Comparison of ENCODE assay signal across 8 cellular contexts in genomic region chr4:103098746-103099421, GRCh38. TPM values are rescaled to one million over a fixed set of nuclear protein-coding genes. Genes with fewer than 3 reads are reported as not detected.
DNase-seq lines count a peak whose midpoint lies in the region; ATAC-seq and TF ChIP-seq lines count a peak whose summit lies in the region.
"Had no signal": no experiment of that assay in that cellular context is flagged by ENCODE, and none has a peak within 500 bp of the region (broad histone marks: within the 10 kb centered on the region; RNA-seq: fewer than 3 reads in every experiment).

No MANE protein-coding gene starts in this region.

- peak; percentile 53 for ATAC-seq in left lung
- ATAC-seq in HG03159 (IDR thresholded peaks at IDR 0.05; ENCODE audit: unreplicated experiment): no peak

- no peaks in the 10 kb centered on the region for H4K20me1 ChIP-seq in Karpas-422 (ENCODE audit: insufficient read depth, low read depth, low read length)

- H3K27me3 ChIP-seq in Karpas-422 (ENCODE audit: low read length) (no peaks in the 10 kb centered on the region), breast epithelium (no peaks in the 10 kb centered on the region), left lung (no peaks in the 10 kb centered on the region), suprapubic skin (no peaks in the 10 kb centered on the region)

- whole genome bisulfite sequencing in suprapubic skin: 6% methylated on average over 4 of the region's 4 CpGs

- H2AFZ ChIP-seq in Karpas-422 (ENCODE audit: low read length): peak overlapping the region; percentile 41

- peak overlapping the region; percentile 67 for H3K9ac ChIP-seq in Karpas-422 (ENCODE audit: low read length)

- intact Hi-C loops in breast epithelium (cut with DNase I; ENCODE audit: low total_unique reads) (no loop called here), left lung (cut with DNase I) (no loop called here)

- H3K4me2 ChIP-seq in Karpas-422 (ENCODE audit: low read depth, low read length, poor library complexity, severe bottlenecking): peak overlapping the region; percentile 89

- H3K79me2 ChIP-seq in Karpas-422 (ENCODE audit: low read length): peaks cover 6% of the 10 kb centered on the region; the same call in 1 of the 2 replicates

- H3K4me3 ChIP-seq in Karpas-422 (ENCODE audit: low read length) (peak overlapping the region; percentile 66), breast epithelium (peak overlapping the region; percentile 43 to 59 (median 52)), left lung (peak overlapping the region; percentile 25 to 46), suprapubic skin (peak overlapping the region; percentile 54)

- TF ChIP-seq POLR2A in breast epithelium (IDR thresholded peaks at IDR 0.05) (no peak), suprapubic skin (IDR thresholded peaks at IDR 0.05) (no peak)

- no peaks in the 10 kb centered on the region for H3K9me2 ChIP-seq in Karpas-422 (replicated peaks; ENCODE audit: insufficient read depth, low read length)

- DNase-seq in Karpas-422: no peak
- no peak for DNase-seq in breast epithelium (ENCODE audit: low spot score in 2 of 2)
- DNase-seq in left lung: no peak
- no peak for DNase-seq in suprapubic skin (ENCODE audit: low spot score in 2 of 2)
- no peak for DNase-seq in activated CD4-positive, CD25-positive, alpha-beta regulatory T cell treated with anti-CD3 and anti-CD28 coated beads, Interleukin-2, amount 50 U/mL, for 72 hours
- no peak for DNase-seq in HuH-7 (ENCODE audit: low spot score)

- H3K4me1 ChIP-seq in Karpas-422 (ENCODE audit: low read length) (peaks cover 27% of the 10 kb centered on the region), breast epithelium (peaks cover 0 to 3% of the 10 kb centered on the region in 2 donors), left lung (peaks cover 0 to 11% of the 10 kb centered on the region in 2 donors), suprapubic skin (peaks cover 19% of the 10 kb centered on the region)

- H3K27ac ChIP-seq in Karpas-422 (ENCODE audit: low read length) (no peak overlapping the region), breast epithelium (peak overlapping the region; percentile 74 to 75), left lung (peak overlapping the region; percentile 56 to 81), suprapubic skin (peak overlapping the region; percentile 74)
- H3K27ac ChIP-seq: RWPE1 had no signal

- no peak for TF ChIP-seq EP300 in suprapubic skin (IDR thresholded peaks at IDR 0.05)

- H3K36me3 ChIP-seq in Karpas-422 (ENCODE audit: insufficient read depth, low read length): no peaks in the 10 kb centered on the region
- no peaks in the 10 kb centered on the region for H3K36me3 ChIP-seq in breast epithelium
- no peaks in the 10 kb centered on the region for H3K36me3 ChIP-seq in left lung
- no peaks in the 10 kb centered on the region for H3K36me3 ChIP-seq in suprapubic skin

- H3K9me3 ChIP-seq in Karpas-422 (ENCODE audit: low read length): no peaks in the 10 kb centered on the region
- no peaks in the 10 kb centered on the region for H3K9me3 ChIP-seq in breast epithelium
- H3K9me3 ChIP-seq in left lung: no peaks in the 10 kb centered on the region
- H3K9me3 ChIP-seq in suprapubic skin: no peaks in the 10 kb centered on the region

- TF ChIP-seq CTCF in breast epithelium (IDR thresholded peaks at IDR 0.05): no peak
- no peak for TF ChIP-seq CTCF in left lung (IDR thresholded peaks at IDR 0.05)
- no peak for TF ChIP-seq CTCF in suprapubic skin (IDR thresholded peaks at IDR 0.05)

RNA-seq across cellular contexts. Expression of gene BDH2, which starts 0.8 kb away (rescaled TPM):
- total RNA-seq in Karpas-422 (2014; rRNA removed; shearing (Covaris generic); ENCODE audit: low replicate concordance): 31.2 and 42.2 TPM in 2 replicates
- total RNA-seq in breast epithelium (10 to 100 TPM; 65.2 to 97.3 (median 78.1) TPM), left lung (10 to 100 TPM; 27.2 to 64.2 TPM), suprapubic skin (10 to 100 TPM; 28.9 to 63.6 (median 51.5) TPM)

RNA-seq across cellular contexts. Expression of gene SLC9B2, which starts 22.3 kb away (rescaled TPM):
- total RNA-seq in Karpas-422 (2014; rRNA removed; shearing (Covaris generic); ENCODE audit: low replicate concordance): 78.8 and 91.0 TPM in 2 replicates
- total RNA-seq in breast epithelium (10 to 100 TPM; 14.9 to 17.0 (median 15.1) TPM), left lung (1 to 10 TPM; 8.5 to 9.6 TPM), suprapubic skin (10 to 100 TPM in 1 of 4 donors, 1 to 10 TPM in 3; 4.2 to 11.9 (median 5.6) TPM)
